In the genomic region with DNA sequence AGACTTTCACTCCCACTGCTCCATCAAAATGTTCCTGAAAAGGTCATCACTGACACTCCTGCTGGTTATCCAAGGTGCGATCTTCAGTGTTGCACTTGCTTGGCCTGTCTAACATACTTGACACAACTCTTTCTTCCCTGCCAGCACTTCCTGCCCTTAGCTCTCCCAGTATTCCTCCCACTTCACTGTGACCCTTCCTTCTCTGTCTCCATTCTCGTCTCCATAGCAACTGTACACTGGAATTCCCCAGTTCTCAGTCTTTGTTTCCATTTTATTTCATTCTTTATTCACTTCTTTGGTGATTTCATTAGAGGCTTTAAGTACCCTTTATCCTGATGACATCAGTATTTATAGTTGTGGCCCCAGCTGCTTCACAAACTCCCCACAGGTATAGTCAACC, we compare ENCODE assay signal across 17 cellular contexts.
"Had no signal": no experiment of that assay in that cellular context is flagged by ENCODE, and none has a peak within 500 bp of the region (broad histone marks: within the 10 kb centered on the region; RNA-seq: fewer than 3 reads in every experiment).

No MANE protein-coding gene starts in this region.

- H3K4me3 ChIP-seq: adrenal gland, prostate gland, right lobe of liver, spleen had no signal

- DNase-seq: activated B cell treated with CpG ODN at 0.5 μM for 24 hours; activated CD4-positive, alpha-beta T cell treated with anti-CD3 and anti-CD28 coated beads, Interleukin-2, amount 10 ng/mL, durations not matched to agents 24 days and 14 days; activated naive CD4-positive, alpha-beta T cell treated with anti-CD3 and anti-CD28 coated beads, Interleukin-2, amount 50 U/mL, for 16 hours; activated T-cell treated with anti-CD3 and anti-CD28 coated beads, Interleukin-2, amount 50 U/mL, for 1 hour; adrenal gland; cerebellar nuclear complex; erythroblast; glutamatergic neuron; naive thymus-derived CD4-positive, alpha-beta T cell; nucleus accumbens; right lobe of liver; spleen; stimulated activated CD4-positive, alpha-beta T cell treated with anti-CD3 and anti-CD28 coated beads, Interleukin-2, amount 100 ng/mL, for 24 hours; stimulated activated naive B cell treated with anti-CD40 and anti-IgM and Interleukin-4, amounts not matched to agents 10 μg/mL and 1 μg/mL and 100 μg/mL, for 72 hours; T-helper 17 cell had no signal

- H3K36me3 ChIP-seq: adrenal gland, prostate gland, right lobe of liver, spleen had no signal

- H3K27me3 ChIP-seq: adrenal gland, right lobe of liver, spleen had no signal

- H3K36me3 Mint-ChIP-seq: stimulated activated naive B cell treated with anti-CD40 and anti-IgM and Interleukin-4, amounts not matched to agents 10 μg/mL and 1 μg/mL and 100 μg/mL, for 72 hours had no signal

- H3K27ac Mint-ChIP-seq: activated B cell treated with CpG ODN at 0.5 μM for 24 hours; activated CD4-positive, alpha-beta T cell treated with anti-CD3 and anti-CD28 coated beads, Interleukin-2, amount 10 ng/mL, durations not matched to agents 24 days and 14 days; dendritic cell treated with granulocyte-macrophage colony-stimulating factor and Interleukin-4, amounts not matched to agents 40 ng/mL and 50 ng/mL, for 4 days; naive thymus-derived CD4-positive, alpha-beta T cell; stimulated activated naive B cell treated with anti-CD40 and anti-IgM and Interleukin-4, amounts not matched to agents 10 μg/mL and 1 μg/mL and 100 μg/mL, for 72 hours; T-helper 17 cell had no signal

- ATAC-seq: naive thymus-derived CD4-positive, alpha-beta T cell; stimulated activated naive B cell treated with anti-CD40 and anti-IgM and Interleukin-4, amounts not matched to agents 10 μg/mL and 1 μg/mL and 100 μg/mL, for 72 hours; T-helper 17 cell had no signal

- H3K9me3 ChIP-seq: adrenal gland, prostate gland had no signal

- H3K27ac ChIP-seq: adrenal gland, prostate gland, right lobe of liver had no signal

- H3K4me1 ChIP-seq: adrenal gland, prostate gland, right lobe of liver had no signal

- H3K27me3 Mint-ChIP-seq: activated B cell treated with CpG ODN at 0.5 μM for 24 hours; stimulated activated naive B cell treated with anti-CD40 and anti-IgM and Interleukin-4, amounts not matched to agents 10 μg/mL and 1 μg/mL and 100 μg/mL, for 72 hours; T-helper 17 cell had no signal

- H3K4me1 Mint-ChIP-seq: activated B cell treated with CpG ODN at 0.5 μM for 24 hours; activated CD4-positive, alpha-beta T cell treated with anti-CD3 and anti-CD28 coated beads, Interleukin-2, amount 10 ng/mL, durations not matched to agents 24 days and 14 days; naive thymus-derived CD4-positive, alpha-beta T cell; stimulated activated naive B cell treated with anti-CD40 and anti-IgM and Interleukin-4, amounts not matched to agents 10 μg/mL and 1 μg/mL and 100 μg/mL, for 72 hours; T-helper 17 cell had no signal

- H3K4me3 Mint-ChIP-seq: activated B cell treated with CpG ODN at 0.5 μM for 24 hours; activated CD4-positive, alpha-beta T cell treated with anti-CD3 and anti-CD28 coated beads, Interleukin-2, amount 10 ng/mL, durations not matched to agents 24 days and 14 days; dendritic cell treated with granulocyte-macrophage colony-stimulating factor and Interleukin-4, amounts not matched to agents 40 ng/mL and 50 ng/mL, for 4 days; naive thymus-derived CD4-positive, alpha-beta T cell; stimulated activated naive B cell treated with anti-CD40 and anti-IgM and Interleukin-4, amounts not matched to agents 10 μg/mL and 1 μg/mL and 100 μg/mL, for 72 hours; T-helper 17 cell had no signal

- H3K9me3 Mint-ChIP-seq: activated CD4-positive, alpha-beta T cell treated with anti-CD3 and anti-CD28 coated beads, Interleukin-2, amount 10 ng/mL, durations not matched to agents 24 days and 14 days; dendritic cell treated with granulocyte-macrophage colony-stimulating factor and Interleukin-4, amounts not matched to agents 40 ng/mL and 50 ng/mL, for 4 days had no signal
